8 cellular contexts compared by ENCODE assay signal in the genomic region with DNA sequence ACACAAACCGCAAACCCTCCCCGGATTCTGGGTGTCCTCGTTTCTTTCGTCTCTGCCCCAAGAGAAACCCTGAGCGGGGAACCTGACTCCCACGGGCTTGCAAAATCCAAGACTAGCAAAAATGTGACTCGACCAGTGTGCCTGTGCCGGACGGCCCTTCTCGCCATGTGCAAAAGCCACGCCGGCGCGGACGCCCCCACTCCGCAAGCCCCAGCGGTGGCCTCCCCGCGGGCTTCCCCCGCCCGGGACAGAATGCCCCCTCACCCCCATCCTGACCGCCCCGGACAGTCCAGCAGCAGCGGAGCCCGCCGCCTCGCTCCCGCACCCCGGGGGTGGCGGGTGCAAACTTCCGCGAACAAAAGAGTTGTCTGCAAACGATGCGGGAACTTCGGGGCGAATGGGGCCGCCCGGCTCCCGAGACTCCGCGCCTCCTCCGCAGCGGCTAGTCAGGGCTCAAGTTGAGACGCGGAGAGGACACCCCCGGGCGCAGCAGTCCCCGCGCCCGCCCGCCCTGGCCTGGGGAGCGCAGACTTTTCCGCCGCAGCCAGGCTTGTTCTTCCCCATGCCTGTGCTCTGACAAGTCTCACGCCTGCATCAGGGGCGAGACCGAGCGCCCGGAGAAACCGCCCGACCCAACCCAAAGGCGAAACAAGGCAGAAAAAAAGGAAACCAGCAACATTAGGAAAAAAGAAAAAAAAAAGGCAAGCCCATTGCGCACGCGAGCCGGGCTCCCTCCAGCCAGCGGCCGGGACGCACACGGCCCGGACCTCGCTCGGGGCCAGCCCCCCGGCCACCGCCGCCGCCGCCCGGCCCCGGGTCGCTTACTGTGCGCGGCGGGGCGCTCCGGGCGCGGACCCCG. TPM values are rescaled to one million over a fixed set of nuclear protein-coding genes. Genes with fewer than 3 reads are reported as not detected.
DNase-seq lines count a peak whose midpoint lies in the region; ATAC-seq, FAIRE-seq and TF ChIP-seq lines count a peak whose summit lies in the region.

No MANE protein-coding gene starts in this region.

- peaks cover 8% of the 10 kb centered on the region for H4K20me1 ChIP-seq in GM23338 (replicated peaks; ENCODE audit: insufficient read depth)
- no peaks in the 10 kb centered on the region; the same call in 1 of the 2 replicates for H4K20me1 ChIP-seq in OCI-LY7 (ENCODE audit: insufficient read depth, low read length)
- 0 out of 2 replicates have a peak, but pooled peaks cover 5% of the 10 kb centered on the region for H4K20me1 ChIP-seq in K562 (replicated peaks; ENCODE audit: control insufficient read depth, insufficient read depth, low read length)

- WGBS in K562 (ENCODE audit: insufficient coverage, low coverage, missing lambda C conversion rate): 0% methylated on average over 10 of the region's 89 CpGs

- H3K36me3 Mint-ChIP-seq in Calu3 (ENCODE audit: insufficient read depth, unreplicated experiment) (peaks cover 15% of the 10 kb centered on the region), GM23338 (ENCODE audit: low read depth) (no peaks in the 10 kb centered on the region), immature natural killer cell (no peaks in the 10 kb centered on the region)
- peaks cover 12% of the 10 kb centered on the region for H3K36me3 Mint-ChIP-seq in stimulated activated memory B cell treated with anti-CD40 and anti-IgM and Interleukin-4, amounts not matched to agents 10 μg/mL and 1 μg/mL and 100 μg/mL, for 72 hours

- peaks cover 29% of the 10 kb centered on the region for H3K27me3 ChIP-seq in GM23338 (ENCODE audit: insufficient read depth)
- no peaks in the 10 kb centered on the region for H3K27me3 ChIP-seq in K562 (ENCODE audit: control insufficient read depth in 2 of 2, insufficient read depth in 2 of 2, low read length in 2 of 2)

- peak overlapping the region; percentile 82; the same call in 1 of the 2 replicates for H2AFZ ChIP-seq in GM23338
- peak overlapping the region; percentile 28; the same call in 1 of the 2 replicates for H2AFZ ChIP-seq in OCI-LY7 (ENCODE audit: low read length)
- H2AFZ ChIP-seq in K562 (ENCODE audit: low read depth, low read length): peak overlapping the region; percentile 68; the same call in 1 of the 2 replicates

- intact Hi-C loops in Calu3 (cut with micrococcal nuclease; ENCODE audit: unreplicated experiment): loop anchor here (5.0 to 10.0 kb wide), 2 partner anchors 36 to 129 kb away; no protein-coding TSS in a partner anchor
- intact Hi-C loops in OCI-LY7 (cut with micrococcal nuclease; ENCODE audit: unreplicated experiment): loop anchor here (1.0 to 5.0 kb wide), 5 partner anchors 47 to 281 kb away; partner anchors contain the start of genes EEF1AKMT2 and LHPP
- intact Hi-C loops in K562 (cut with micrococcal nuclease): loop anchor here (5.0 to 10.0 kb wide), 3 partner anchors 71 to 96 kb away; no protein-coding TSS in a partner anchor

- H3K36me3 ChIP-seq in GM23338 (ENCODE audit: insufficient read depth) (no peaks in the 10 kb centered on the region), OCI-LY7 (ENCODE audit: insufficient read depth, low read length) (peaks cover 15% of the 10 kb centered on the region; the same call in 1 of the 2 replicates), K562 (ENCODE audit: control insufficient read depth, insufficient read depth, low read length) (peaks cover 14% of the 10 kb centered on the region)

- no TSS peak for BruUV-seq in Calu3 (replicated peaks; lab: Mats Ljungman, UMichigan)
- BruUV-seq in OCI-LY7 (replicated peaks; lab: Mats Ljungman, UMichigan): no TSS peak
- BruUV-seq in K562 (replicated peaks; lab: Mats Ljungman, UMichigan): no TSS peak

- H3K4me2 ChIP-seq in GM23338 (peak overlapping the region; percentile 92), OCI-LY7 (ENCODE audit: low read length) (peak overlapping the region; percentile 90), K562 (ENCODE audit: insufficient read depth, low read length) (peak overlapping the region; percentile 77; the same call in 1 of the 2 replicates)

- H3K4me1 ChIP-seq in GM23338 (ENCODE audit: insufficient read depth): peaks cover 45% of the 10 kb centered on the region
- H3K4me1 ChIP-seq in OCI-LY7 (ENCODE audit: insufficient read depth, low read length, poor library complexity, severe bottlenecking): peaks cover 53% of the 10 kb centered on the region
- H3K4me1 ChIP-seq in K562 (replicated peaks in 1 of 2; ENCODE audit: control insufficient read depth in 2 of 2, insufficient read depth in 2 of 2, low read length in 2 of 2): peaks cover 29% of the 10 kb centered on the region in 2 experiments; a peak in 4 of 5 replicates

- no peaks in the 10 kb centered on the region for H3K9me3 ChIP-seq in OCI-LY7 (ENCODE audit: low read length)
- H3K9me3 ChIP-seq in K562 (replicated peaks; ENCODE audit: control insufficient read depth, insufficient read depth, low read depth, low read length): no peaks in the 10 kb centered on the region

- H3K79me2 ChIP-seq in GM23338 (replicated peaks; ENCODE audit: insufficient read depth): peaks cover 9% of the 10 kb centered on the region
- peaks cover 58% of the 10 kb centered on the region for H3K79me2 ChIP-seq in OCI-LY7 (ENCODE audit: insufficient read depth, low read depth, low read length)
- H3K79me2 ChIP-seq in K562 (ENCODE audit: control insufficient read depth, insufficient read depth, low read length): peaks cover 50% of the 10 kb centered on the region

- H3K27ac ChIP-seq in GM23338 (ENCODE audit: low read depth) (no peak overlapping the region), OCI-LY7 (ENCODE audit: low read depth, low read length, poor library complexity, severe bottlenecking) (peak overlapping the region; percentile 92), K562 (ENCODE audit: extremely low read depth, low read depth, low read length) (peak overlapping the region; percentile 70; the same call in 2 of the 3 replicates)

- no peak for TF ChIP-seq EP300 in K562 (IDR thresholded peaks at IDR 0.05; ENCODE audit: low read length)

- H3K4me3 Mint-ChIP-seq in Calu3 (ENCODE audit: low read depth, unreplicated experiment) (peak overlapping the region; percentile 96), GM23338 (peak overlapping the region; percentile 94), immature natural killer cell (peak overlapping the region; percentile 93 to 99 (median 96))
- H3K4me3 Mint-ChIP-seq in stimulated activated memory B cell treated with anti-CD40 and anti-IgM and Interleukin-4, amounts not matched to agents 10 μg/mL and 1 μg/mL and 100 μg/mL, for 72 hours: peak overlapping the region; percentile 100

- FAIRE-seq in K562 (lab: Jason Lieb, UNC): no peak

- CTCF ChIA-PET in Calu3 (lab: Charles Lee) (interaction anchor here (1.0 kb wide), 1 partner anchor 25 kb away, joined by 4 read pairs; no protein-coding TSS in a partner anchor), OCI-LY7 (lab: Charles Lee; ENCODE audit: unreplicated experiment) (interaction anchor here (0.6 to 2.7 kb wide), 8 partner anchors 14 to 213 kb away, joined by 3 to 17 read pairs (median 6); no protein-coding TSS in a partner anchor), K562 (lab: Yijun Ruan, JAX; ENCODE audit: low intra/inter-chr PET ratio) (interaction anchor here (0.7 to 2.7 kb wide), 3 partner anchors 10 to 212 kb away, joined by 3 to 17 read pairs (median 12); no protein-coding TSS in a partner anchor)

- no peak for TF ChIP-seq CTCF in Calu3 (IDR thresholded peaks at IDR 0.05; ENCODE audit: unreplicated experiment)
- TF ChIP-seq CTCF in GM23338 (conservative IDR thresholded peaks at IDR 0.05; ENCODE audit: low read depth in 2 of 2): no peak
- no peak for TF ChIP-seq CTCF in OCI-LY7 (conservative IDR thresholded peaks at IDR 0.05; ENCODE audit: low read length)
- TF ChIP-seq CTCF in K562 (IDR thresholded peaks at IDR 0.05 in 2 of 3, conservative IDR thresholded peaks at IDR 0.05 in 1 of 3; ENCODE audit: insufficient read depth in 2 of 3, low read depth in 1 of 3, low read length in 3 of 3): no peak

- in situ Hi-C loops in K562 (cut with MboI): loop anchor here (5.0 to 10.0 kb wide), 2 partner anchors 191 to 301 kb away; no protein-coding TSS in a partner anchor

- no peak for TF ChIP-seq POLR2A in K562 (conservative IDR thresholded peaks at IDR 0.05)

- no peaks in the 10 kb centered on the region for H3K9me1 ChIP-seq in K562 (ENCODE audit: control insufficient read depth, insufficient read depth, low read length)

- peak overlapping the region; percentile 57 to 94; a peak in 3 of 4 replicates for H3K9ac ChIP-seq in K562 (ENCODE audit: insufficient read depth in 1 of 2, low read depth in 2 of 2, low read length in 2 of 2)

- 0 out of 2 replicates have a peak, but pooled peaks cover 3% of the 10 kb centered on the region for H3F3A ChIP-seq in GM23338 (replicated peaks; ENCODE audit: low read depth)

- H3K27me3 Mint-ChIP-seq in Calu3 (ENCODE audit: unreplicated experiment) (no peaks in the 10 kb centered on the region), GM23338 (ENCODE audit: insufficient read depth, low read depth, poor library complexity) (peaks cover 31% of the 10 kb centered on the region), immature natural killer cell (ENCODE audit: low read depth in 3 of 3) (peaks cover 16 to 35% (median 27%) of the 10 kb centered on the region in 3 donors)
- no peaks in the 10 kb centered on the region for H3K27me3 Mint-ChIP-seq in stimulated activated memory B cell treated with anti-CD40 and anti-IgM and Interleukin-4, amounts not matched to agents 10 μg/mL and 1 μg/mL and 100 μg/mL, for 72 hours

- peak overlapping the region; percentile 89 for H3K27ac Mint-ChIP-seq in Calu3 (ENCODE audit: unreplicated experiment)
- H3K27ac Mint-ChIP-seq in GM23338: no peak overlapping the region; the same call in 1 of the 2 replicates
- peak overlapping the region; percentile 91 to 99 (median 98) for H3K27ac Mint-ChIP-seq in immature natural killer cell
- H3K27ac Mint-ChIP-seq in stimulated activated memory B cell treated with anti-CD40 and anti-IgM and Interleukin-4, amounts not matched to agents 10 μg/mL and 1 μg/mL and 100 μg/mL, for 72 hours: peak overlapping the region; percentile 98

- H3K9me2 ChIP-seq in GM23338 (ENCODE audit: insufficient read depth) (no peaks in the 10 kb centered on the region), OCI-LY7 (ENCODE audit: insufficient read depth, low read length) (no peaks in the 10 kb centered on the region)

- ATAC-seq in GM23338 (peak; percentile 12), K562 (peak; percentile 50)
- ATAC-seq in stimulated activated memory B cell treated with anti-CD40 and anti-IgM and Interleukin-4, amounts not matched to agents 10 μg/mL and 1 μg/mL and 100 μg/mL, for 72 hours: peak; percentile 42

- H3K4me3 ChIP-seq in GM23338 (peak overlapping the region; percentile 74), OCI-LY7 (ENCODE audit: low read depth, low read length, poor library complexity, severe bottlenecking) (peak overlapping the region; percentile 95), K562 (peak overlapping the region; percentile 54)

- H3K9me3 Mint-ChIP-seq in Calu3 (ENCODE audit: low read depth, unreplicated experiment) (no peaks in the 10 kb centered on the region), GM23338 (no peaks in the 10 kb centered on the region), immature natural killer cell (no peaks in the 10 kb centered on the region)
- no peaks in the 10 kb centered on the region for H3K9me3 Mint-ChIP-seq in stimulated activated memory B cell treated with anti-CD40 and anti-IgM and Interleukin-4, amounts not matched to agents 10 μg/mL and 1 μg/mL and 100 μg/mL, for 72 hours

- H3K4me1 Mint-ChIP-seq in Calu3 (ENCODE audit: low read depth, unreplicated experiment) (peaks cover 21% of the 10 kb centered on the region), GM23338 (peaks cover 52% of the 10 kb centered on the region), immature natural killer cell (peaks cover 54 to 60% of the 10 kb centered on the region in 2 donors)
- H3K4me1 Mint-ChIP-seq in stimulated activated memory B cell treated with anti-CD40 and anti-IgM and Interleukin-4, amounts not matched to agents 10 μg/mL and 1 μg/mL and 100 μg/mL, for 72 hours: peaks cover 45% of the 10 kb centered on the region

- DNase-seq in Calu3 (peak; percentile 12), GM23338 (ENCODE audit: low spot score) (peak; percentile 50), OCI-LY7 (ENCODE audit: low spot score) (peak; percentile 57), K562 (ENCODE audit: extremely low read depth in 1 of 4, low spot score in 3 of 4) (peak; percentile 38 to 48 (median 46)), immature natural killer cell (peak; percentile 43 to 51 (median 50)), glomerular visceral epithelial cell (ENCODE audit: extremely low spot score) (no peak)
- DNase-seq in effector CD4-positive, alpha-beta T cell: no peak

- no peak for TF ChIP-seq RAD21 in K562 (CRISPR knock-in tag; conservative IDR thresholded peaks at IDR 0.05 in 1 of 2, IDR thresholded peaks at IDR 0.05 in 1 of 2)

- POLR2A ChIA-PET in OCI-LY7 (lab: Charles Lee) (interaction anchor here (0.6 to 4.1 kb wide), 7 partner anchors 18 to 591 kb away, joined by 3 to 32 read pairs (median 3); no protein-coding TSS in a partner anchor), K562 (lab: Yijun Ruan, JAX) (interaction anchor here (1.1 kb wide), 1 partner anchor 147 kb away, joined by 3 read pairs; no protein-coding TSS in a partner anchor)

RNA-seq across cellular contexts. Expression of gene FAM53B, which starts 0.8 kb away (rescaled TPM):
- total RNA-seq in Calu3 (2022) (11.2 and 12.5 TPM in 2 replicates), OCI-LY7 (2022) (50.5 and 58.5 TPM in 2 replicates), K562 (2014; rRNA removed) (11.9 and 17.2 TPM in 2 replicates), K562 (2014; rRNA removed; fragmentation: Illumina TruSeq; extraction: Trizol) (4.2 and 5.0 TPM in 2 replicates), K562 (2015; rRNA removed; fragmentation: Illumina TruSeq; extraction: Trizol) (10.6 and 10.8 TPM in 2 replicates), K562 (2021) (16.5 and 17.0 TPM in 2 replicates)
- 14.5 and 20.3 TPM in 2 replicates for total RNA-seq in GM23338 (2014; rRNA removed; shearing (Covaris generic))
- polyA plus RNA-seq in GM23338 (2016; fragmentation: Nextera tagmentation; extraction: Ambion mirVana) (3.0 and 3.5 TPM in 2 replicates), K562 (2011; rRNA removed) (3.9 and 4.5 TPM in 2 replicates), K562 (2014; fragmentation: Illumina TruSeq; extraction: Trizol) (5.0 and 7.5 TPM in 2 replicates), K562 (2014; fragmentation: Nextera tagmentation; extraction: Ambion mirVana) (under 1 TPM; 0.03 to 0.08 TPM), K562 (2014; rRNA removed) (6.5 and 6.6 TPM in 2 replicates), immature natural killer cell (10 to 100 TPM; 12.1 to 62.1 (median 23.8) TPM)
- 37.6 and 56.6 TPM in 2 replicates for total RNA-seq in OCI-LY7 (2014; rRNA removed; shearing (Covaris generic))
- total RNA-seq in K562 (2011; cell fraction: chromatin; rRNA removed; ENCODE audit: low replicate concordance): 11.6 and 20.0 TPM in 2 replicates
- 13.0 and 13.7 TPM in 2 replicates for total RNA-seq in K562 (2011; cell fraction: nucleolus; rRNA removed)
- total RNA-seq in K562 (2011; cell fraction: nucleoplasm; rRNA removed): 8.9 and 12.2 TPM in 2 replicates
- 5.1 and 9.0 TPM in 2 replicates for polyA plus RNA-seq in K562 (2011; cell fraction: cytosol; rRNA removed)
- 5.9 and 8.3 TPM in 2 replicates for polyA plus RNA-seq in K562 (2011; cell fraction: nucleus; rRNA removed)
- polyA plus RNA-seq in K562 (2012): 7.8 and 8.4 TPM in 2 replicates
- 6.9 and 7.9 TPM in 2 replicates for polyA minus RNA-seq in K562 (2011; rRNA and poly(A)+ RNA removed)
- polyA minus RNA-seq in K562 (2011; cell fraction: cytosol; rRNA and poly(A)+ RNA removed): 10.2 and 11.9 TPM in 2 replicates
- 5.5 and 9.6 TPM in 2 replicates for polyA minus RNA-seq in K562 (2011; cell fraction: nucleus; rRNA and poly(A)+ RNA removed)

RNA-seq across cellular contexts. Expression of gene EEF1AKMT2, which starts 48.3 kb away (rescaled TPM):
- 13.0 and 13.2 TPM in 2 replicates for total RNA-seq in Calu3 (2022)
- total RNA-seq in GM23338 (2014; rRNA removed; shearing (Covaris generic)): 29.7 and 38.0 TPM in 2 replicates
- polyA plus RNA-seq in GM23338 (2016; fragmentation: Nextera tagmentation; extraction: Ambion mirVana): 29.4 and 35.0 TPM in 2 replicates
- 27.5 and 37.7 TPM in 2 replicates for total RNA-seq in OCI-LY7 (2014; rRNA removed; shearing (Covaris generic))
- total RNA-seq in OCI-LY7 (2022): 32.4 and 35.0 TPM in 2 replicates
- 36.0 and 96.0 TPM in 2 replicates for total RNA-seq in K562 (2011; cell fraction: chromatin; rRNA removed; ENCODE audit: low replicate concordance)
- 25.0 and 28.3 TPM in 2 replicates for total RNA-seq in K562 (2011; cell fraction: nucleolus; rRNA removed)
- 55.4 and 95.7 TPM in 2 replicates for total RNA-seq in K562 (2011; cell fraction: nucleoplasm; rRNA removed)
- total RNA-seq in K562 (2014; rRNA removed): 23.7 and 24.3 TPM in 2 replicates
- 34.3 and 37.9 TPM in 2 replicates for total RNA-seq in K562 (2014; rRNA removed; fragmentation: Illumina TruSeq; extraction: Trizol)
- 25.2 and 26.9 TPM in 2 replicates for total RNA-seq in K562 (2015; rRNA removed; fragmentation: Illumina TruSeq; extraction: Trizol)
- total RNA-seq in K562 (2021): 20.4 and 21.3 TPM in 2 replicates
- 26.5 and 31.2 TPM in 2 replicates for polyA plus RNA-seq in K562 (2011; rRNA removed)
- 9.1 and 14.0 TPM in 2 replicates for polyA plus RNA-seq in K562 (2011; cell fraction: cytosol; rRNA removed)
- polyA plus RNA-seq in K562 (2011; cell fraction: nucleus; rRNA removed): 14.5 and 23.4 TPM in 2 replicates
- 18.6 and 19.5 TPM in 2 replicates for polyA plus RNA-seq in K562 (2012)
- 22.2 and 22.3 TPM in 2 replicates for polyA plus RNA-seq in K562 (2014; fragmentation: Illumina TruSeq; extraction: Trizol)
- 1 to 10 TPM; 9.3 to 9.8 TPM for polyA plus RNA-seq in K562 (2014; fragmentation: Nextera tagmentation; extraction: Ambion mirVana)
- 22.1 and 28.9 TPM in 2 replicates for polyA plus RNA-seq in K562 (2014; rRNA removed)
- 20.2 and 20.3 TPM in 2 replicates for polyA minus RNA-seq in K562 (2011; rRNA and poly(A)+ RNA removed)
- polyA minus RNA-seq in K562 (2011; cell fraction: cytosol; rRNA and poly(A)+ RNA removed): 6.8 and 7.4 TPM in 2 replicates
- 14.9 and 23.3 TPM in 2 replicates for polyA minus RNA-seq in K562 (2011; cell fraction: nucleus; rRNA and poly(A)+ RNA removed)
- polyA plus RNA-seq in immature natural killer cell: 10 to 100 TPM; 15.9 to 24.0 (median 18.5) TPM

RNA-seq across cellular contexts. Expression of gene ABRAXAS2, which starts 58.2 kb away (rescaled TPM):
- 11.8 and 13.0 TPM in 2 replicates for total RNA-seq in Calu3 (2022)
- 15.5 and 15.6 TPM in 2 replicates for total RNA-seq in GM23338 (2014; rRNA removed; shearing (Covaris generic))
- polyA plus RNA-seq in GM23338 (2016; fragmentation: Nextera tagmentation; extraction: Ambion mirVana): 10.9 and 12.1 TPM in 2 replicates
- 9.7 and 12.7 TPM in 2 replicates for total RNA-seq in OCI-LY7 (2014; rRNA removed; shearing (Covaris generic))
- 14.0 and 17.9 TPM in 2 replicates for total RNA-seq in OCI-LY7 (2022)
- 3.5 and 11.3 TPM in 2 replicates for total RNA-seq in K562 (2011; cell fraction: chromatin; rRNA removed; ENCODE audit: low replicate concordance)
- 2.7 and 4.2 TPM in 2 replicates for total RNA-seq in K562 (2011; cell fraction: nucleolus; rRNA removed)
- total RNA-seq in K562 (2011; cell fraction: nucleoplasm; rRNA removed): 4.3 and 6.1 TPM in 2 replicates
- total RNA-seq in K562 (2014; rRNA removed): 6.0 and 7.9 TPM in 2 replicates
- total RNA-seq in K562 (2014; rRNA removed; fragmentation: Illumina TruSeq; extraction: Trizol): 14.6 and 15.3 TPM in 2 replicates
- 13.7 and 14.9 TPM in 2 replicates for total RNA-seq in K562 (2015; rRNA removed; fragmentation: Illumina TruSeq; extraction: Trizol)
- 10.0 and 10.4 TPM in 2 replicates for total RNA-seq in K562 (2021)
- polyA plus RNA-seq in K562 (2011; rRNA removed): 11.2 and 12.7 TPM in 2 replicates
- polyA plus RNA-seq in K562 (2011; cell fraction: cytosol; rRNA removed): 3.7 and 6.2 TPM in 2 replicates
- polyA plus RNA-seq in K562 (2011; cell fraction: nucleus; rRNA removed): 4.8 and 7.4 TPM in 2 replicates
- 8.1 and 9.2 TPM in 2 replicates for polyA plus RNA-seq in K562 (2012)
- polyA plus RNA-seq in K562 (2014; fragmentation: Illumina TruSeq; extraction: Trizol): 13.8 and 16.5 TPM in 2 replicates
- 10 to 100 TPM in 1 of 2 experiments, 1 to 10 TPM in 1; 7.8 to 12.0 TPM for polyA plus RNA-seq in K562 (2014; fragmentation: Nextera tagmentation; extraction: Ambion mirVana)
- polyA plus RNA-seq in K562 (2014; rRNA removed): 9.5 and 10.6 TPM in 2 replicates
- polyA minus RNA-seq in K562 (2011; rRNA and poly(A)+ RNA removed): 14.5 and 14.7 TPM in 2 replicates
- 4.4 and 5.4 TPM in 2 replicates for polyA minus RNA-seq in K562 (2011; cell fraction: cytosol; rRNA and poly(A)+ RNA removed)
- polyA minus RNA-seq in K562 (2011; cell fraction: nucleus; rRNA and poly(A)+ RNA removed): 2.6 and 5.4 TPM in 2 replicates
- polyA plus RNA-seq in immature natural killer cell: 10 to 100 TPM in 1 of 3 donors, 1 to 10 TPM in 2; 6.8 to 12.2 (median 8.7) TPM

Comparison
In these comparisons a context has a peak if more than half of its experiments do, and no peak if none do; other contexts are left out.
1. DNase-seq: peak in Calu3 (single experiment), GM23338 (single experiment), OCI-LY7 (single experiment), K562 (4 of 4) and immature natural killer cell (3 of 3); none in effector CD4-positive, alpha-beta T cell (single experiment) and glomerular visceral epithelial cell (single experiment).
2. H2AFZ ChIP-seq: peak in every context shown above with its lines; median percentile 82 in GM23338; 68 in K562; 28 in OCI-LY7.
3. Peak in every context shown above with its lines, with median percentiles within 50 percentile points of each other: H3K4me3 Mint-ChIP-seq, ATAC-seq, H3K4me2 ChIP-seq and H3K4me3 ChIP-seq.